Comparison of ENCODE assay signal across 8 cellular contexts in the genomic region with DNA sequence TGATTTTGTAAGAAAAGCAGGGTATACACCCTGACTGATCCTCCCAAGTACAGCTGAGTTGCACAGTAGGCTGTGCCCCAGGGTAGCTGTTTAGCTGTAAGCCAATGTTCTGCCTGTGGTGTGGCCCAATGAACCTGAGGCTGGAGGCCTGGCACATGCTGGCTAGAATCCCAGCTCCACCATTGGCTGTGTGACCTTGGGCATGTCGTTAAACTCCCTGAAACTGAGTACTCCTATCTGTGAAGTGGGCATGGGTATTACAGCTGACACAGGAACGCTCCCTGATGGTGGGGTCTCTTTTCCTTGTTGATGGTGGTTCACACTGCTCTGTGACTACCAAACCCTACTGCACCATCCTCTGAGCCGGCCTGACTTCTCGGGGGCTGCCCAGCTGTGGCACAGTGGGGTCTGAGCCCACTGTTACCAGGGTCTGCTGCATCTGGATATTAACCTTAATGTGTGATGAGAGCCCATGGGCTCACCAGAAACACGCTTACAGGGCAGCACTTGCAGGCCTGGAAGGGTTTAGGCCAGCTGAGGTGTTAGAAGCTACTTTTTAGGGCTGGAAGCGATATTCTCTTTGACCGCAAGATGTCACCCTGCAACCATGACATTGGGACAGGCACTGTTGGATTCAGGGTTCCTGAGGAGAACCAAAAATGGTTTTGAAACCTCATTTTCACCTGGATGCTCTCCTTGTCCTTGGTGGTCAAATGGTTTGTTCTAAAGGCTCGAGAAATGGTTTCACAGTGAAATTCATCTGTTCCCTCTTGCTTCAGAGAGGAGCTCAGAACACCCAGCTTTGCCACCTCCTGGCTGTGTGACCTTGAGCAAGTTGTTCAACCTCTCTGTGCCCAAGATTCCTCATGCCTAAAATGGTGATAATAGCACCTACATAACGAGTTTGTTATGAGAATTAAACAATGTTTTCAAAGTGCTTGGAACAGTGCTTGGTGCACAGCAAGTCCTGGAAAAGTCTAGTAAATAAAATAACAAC. TPM values are rescaled to one million over a fixed set of nuclear protein-coding genes. Genes with fewer than 3 reads are reported as not detected.
DNase-seq lines count a peak whose midpoint lies in the region; ATAC-seq, FAIRE-seq and TF ChIP-seq lines count a peak whose summit lies in the region.

No MANE protein-coding gene starts in this region.

- H3K27ac Mint-ChIP-seq in naive B cell, result no peak overlapping the region

- H3K36me3 ChIP-seq in esophagus squamous epithelium (no peaks in the 10 kb centered on the region), upper lobe of left lung (no peaks in the 10 kb centered on the region)

- H3K36me3 Mint-ChIP-seq in naive B cell, result no peaks in the 10 kb centered on the region

- no peaks in the 10 kb centered on the region for H3K9me3 ChIP-seq in AG04450 (ENCODE audit: control insufficient read depth, insufficient read depth, low read length)
- no peaks in the 10 kb centered on the region for H3K9me3 ChIP-seq in esophagus squamous epithelium
- H3K9me3 ChIP-seq in upper lobe of left lung, result no peaks in the 10 kb centered on the region

- TF ChIP-seq POLR2A in GM12891 (IDR thresholded peaks at IDR 0.05; ENCODE audit: low read depth, low read length) (no peak), esophagus squamous epithelium (IDR thresholded peaks at IDR 0.05) (no peak), upper lobe of left lung (IDR thresholded peaks at IDR 0.05) (no peak)

- WGBS in esophagus squamous epithelium, 2 donors, result 4 to 21% methylated on average over 4 of the region's 9 CpGs
- WGBS in upper lobe of left lung, 2 donors, result 43 to 49% methylated on average over 9 of the region's 9 CpGs

- H3K27me3 ChIP-seq in AG04450 (ENCODE audit: control insufficient read depth, insufficient read depth, low read length) (peaks cover 34% of the 10 kb centered on the region), esophagus squamous epithelium (peaks cover 0 to 20% (median 0%) of the 10 kb centered on the region in 4 donors), upper lobe of left lung (no peaks in the 10 kb centered on the region)

- ATAC-seq in naive B cell (ENCODE audit: low read depth in 2 of 2) (peak in 1 of 2 donors; percentile 16), upper lobe of left lung (ENCODE audit: low FRiP score in 2 of 2) (peak in 1 of 2 donors; percentile 72), HG02642 (IDR thresholded peaks at IDR 0.05; ENCODE audit: poor library complexity, unreplicated experiment) (no peak)

- H3K4me3 ChIP-seq in AG04450 (ENCODE audit: low read depth, low read length) (no peak overlapping the region), esophagus squamous epithelium (no peak overlapping the region), upper lobe of left lung (no peak overlapping the region)

- DNase-seq in AG04450 (ENCODE audit: low read depth, low spot score), result peak; percentile 15
- DNase-seq in GM12891 (ENCODE audit: insufficient read length, low spot score), result no peak
- peak; percentile 75 for DNase-seq in NCI-H460 (ENCODE audit: extremely low read depth, low read depth)
- DNase-seq in activated CD8-positive, alpha-beta memory T cell treated with anti-CD3 and anti-CD28 coated beads, Interleukin-2, amount 50 U/mL, for 4 hours, result peak; percentile 45
- no peak for DNase-seq in esophagus squamous epithelium (lab: John Stamatoyannopoulos, UW)
- peak; percentile 45 for DNase-seq in naive B cell
- DNase-seq in upper lobe of left lung, result peak in 1 of 2 donors; percentile 44

- TF ChIP-seq EP300 in upper lobe of left lung (IDR thresholded peaks at IDR 0.05), result no peak

- H3K9me3 Mint-ChIP-seq in naive B cell, result no peaks in the 10 kb centered on the region

- POLR2A ChIA-PET in AG04450 (lab: Yijun Ruan, JAX), result no interaction called here

- FAIRE-seq in GM12891 (lab: Jason Lieb, UNC), result peak; percentile 93

- H3K4me3 Mint-ChIP-seq in naive B cell, result no peak overlapping the region

- CTCF ChIA-PET in AG04450 (lab: Charles Lee), result interaction anchor here (0.6 to 7.2 kb wide), 29 partner anchors 9 to 1301 kb away, joined by 3 to 187 read pairs (median 4); no protein-coding TSS in a partner anchor

- H3K4me1 ChIP-seq in esophagus squamous epithelium (peaks cover 0 to 5% (median 3%) of the 10 kb centered on the region in 3 donors), upper lobe of left lung (peaks cover under 1 to 4% (median 2%) of the 10 kb centered on the region in 4 donors)

- H3K27ac ChIP-seq in AG04450 (ENCODE audit: low read depth, low read length) (no peak overlapping the region), esophagus squamous epithelium (no peak overlapping the region), upper lobe of left lung (no peak overlapping the region)

- H3K27me3 Mint-ChIP-seq in naive B cell, result peaks cover 0 to 32% (median 4%) of the 10 kb centered on the region in 3 donors

- intact Hi-C loops in esophagus squamous epithelium (cut with DNase I), result no loop called here

- peaks cover 0 to 2% (median 1%) of the 10 kb centered on the region in 3 donors for H3K4me1 Mint-ChIP-seq in naive B cell

- TF ChIP-seq CTCF in AG04450 (IDR thresholded peaks at IDR 0.05; ENCODE audit: low read depth, low read length) (peak; percentile 76), esophagus squamous epithelium (IDR thresholded peaks at IDR 0.05) (peak; percentile 57 to 84 (median 70)), upper lobe of left lung (IDR thresholded peaks at IDR 0.05) (peak; percentile 75 to 83 (median 78))

TF ChIP-seq in GM12891, 5 proteins besides CTCF, POLR2A, EP300 and RAD21:
- TF ChIP-seq PAX5 (IDR thresholded peaks at IDR 0.05; ENCODE audit: insufficient read depth, low read length, severe bottlenecking) (no peak), SPI1 (IDR thresholded peaks at IDR 0.05; ENCODE audit: low read depth, low read length) (no peak)

RNA-seq across cellular contexts. Expression of a gene that starts 6.8 kb away (rescaled TPM):
- 0.07 TPM in 1 of 2 replicates, not detected in the other for polyA plus RNA-seq in AG04450 (2011; rRNA removed)
- not detected in 2 replicates for polyA minus RNA-seq in AG04450 (2011; rRNA and poly(A)+ RNA removed)
- polyA plus RNA-seq in GM12891 (2012; ENCODE audit: low read depth, missing spikeins), result 1.4 TPM
- 3.4 and 3.8 TPM in 2 replicates for total RNA-seq in NCI-H460 (2014; rRNA removed; shearing (Covaris generic))
- polyA plus RNA-seq in NCI-H460 (2014; cell fraction: nucleus; rRNA removed), result 2.5 and 10.9 TPM in 2 replicates
- total RNA-seq in esophagus squamous epithelium, result 10 to 100 TPM in 2 of 4 donors, 1 to 10 TPM in 2; 1.8 to 18.7 (median 8.5) TPM
- 1 to 10 TPM in 2 of 6 donors, under 1 TPM in 3, not detected in 1; 0.32 to 3.1 (median 0.96) TPM for polyA plus RNA-seq in naive B cell (ENCODE audit: low read depth in 6 of 6)
- 10 to 100 TPM; 12.6 to 46.1 (median 20.1) TPM for total RNA-seq in upper lobe of left lung

Comparison
In these comparisons a context has a peak if more than half of its experiments do, and no peak if none do; other contexts are left out.
1. DNase-seq: peak in AG04450 (single experiment), NCI-H460 (single experiment), activated CD8-positive, alpha-beta memory T cell treated with anti-CD3 and anti-CD28 coated beads, Interleukin-2, amount 50 U/mL, for 4 hours (single experiment) and naive B cell (single experiment); none in GM12891 (single experiment) and esophagus squamous epithelium (single experiment).
2. Peak in every context shown above with its lines, with median percentiles within 50 percentile points of each other: CTCF ChIP-seq.